Comparison of ENCODE assay signal across 16 cellular contexts in the genomic region with DNA sequence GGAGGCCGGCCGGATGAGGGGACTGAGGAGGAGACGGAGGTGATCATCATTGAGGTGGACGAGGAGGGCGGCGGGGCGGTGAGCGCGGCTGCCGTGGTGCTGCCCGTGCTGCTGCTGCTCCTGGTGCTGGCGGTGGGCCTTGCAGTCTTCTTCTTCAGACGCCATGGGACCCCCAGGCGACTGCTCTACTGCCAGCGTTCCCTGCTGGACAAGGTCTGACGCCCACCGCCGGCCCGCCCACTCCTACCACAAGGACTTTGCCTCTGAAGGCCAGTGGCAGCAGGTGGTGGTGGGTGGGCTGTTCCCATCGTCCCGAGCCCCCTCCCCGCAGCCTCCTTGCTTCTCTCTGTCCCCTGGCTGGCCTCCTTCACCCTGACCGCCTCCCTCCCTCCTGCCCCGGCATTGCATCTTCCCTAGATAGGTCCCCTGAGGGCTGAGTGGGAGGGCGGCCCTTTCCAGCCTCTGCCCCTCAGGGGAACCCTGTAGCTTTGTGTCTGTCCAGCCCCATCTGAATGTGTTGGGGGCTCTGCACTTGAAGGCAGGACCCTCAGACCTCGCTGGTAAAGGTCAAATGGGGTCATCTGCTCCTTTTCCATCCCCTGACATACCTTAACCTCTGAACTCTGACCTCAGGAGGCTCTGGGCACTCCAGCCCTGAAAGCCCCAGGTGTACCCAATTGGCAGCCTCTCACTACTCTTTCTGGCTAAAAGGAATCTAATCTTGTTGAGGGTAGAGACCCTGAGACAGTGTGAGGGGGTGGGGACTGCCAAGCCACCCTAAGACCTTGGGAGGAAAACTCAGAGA. TPM values are rescaled to one million over a fixed set of nuclear protein-coding genes. Genes with fewer than 3 reads are reported as not detected.
DNase-seq lines count a peak whose midpoint lies in the region; ATAC-seq and TF ChIP-seq lines count a peak whose summit lies in the region.
"Had no signal": no experiment of that assay in that cellular context is flagged by ENCODE, and none has a peak within 500 bp of the region (broad histone marks: within the 10 kb centered on the region; RNA-seq: fewer than 3 reads in every experiment).

No MANE protein-coding gene starts in this region.

- no peaks in the 10 kb centered on the region for H3K27me3 ChIP-seq in left ventricle myocardium inferior (ENCODE audit: low read depth)
- H3K27me3 ChIP-seq in heart left ventricle: no peaks in the 10 kb centered on the region
- no peaks in the 10 kb centered on the region for H3K27me3 ChIP-seq in left lung
- H3K27me3 ChIP-seq in skeletal muscle satellite cell (ENCODE audit: control insufficient read depth, insufficient read depth, low read length): no peaks in the 10 kb centered on the region
- H3K27me3 ChIP-seq: pancreas had no signal

- TF ChIP-seq POLR2A in heart left ventricle (IDR thresholded peaks at IDR 0.05): no peak

- H3K27ac ChIP-seq in left ventricle myocardium inferior (replicated peaks): peak overlapping the region; percentile 5
- H3K27ac ChIP-seq in heart left ventricle: peak overlapping the region in 3 of 12 donors; percentile 26 to 91 (median 85)
- peak overlapping the region; percentile 62 to 66 for H3K27ac ChIP-seq in left lung
- H3K27ac ChIP-seq: pancreas had no signal

- no peak for ATAC-seq in heart left ventricle
- no peak for ATAC-seq in left lung
- ATAC-seq in HG02840 (IDR thresholded peaks at IDR 0.05; ENCODE audit: low FRiP score, unreplicated experiment): no peak
- ATAC-seq: pancreas had no signal

- 87 to 91% (median 89%) methylated on average over 22 to 26 of the region's 26 CpGs for WGBS in heart left ventricle, 4 donors

- no peaks in the 10 kb centered on the region for H3K9me3 ChIP-seq in left ventricle myocardium inferior (replicated peaks)
- no peaks in the 10 kb centered on the region for H3K9me3 ChIP-seq in heart left ventricle
- H3K9me3 ChIP-seq in left lung: no peaks in the 10 kb centered on the region
- H3K9me3 ChIP-seq in skeletal muscle satellite cell (replicated peaks; ENCODE audit: low read length): no peaks in the 10 kb centered on the region
- H3K9me3 ChIP-seq: pancreas, SK-N-SH had no signal

- H3K9ac ChIP-seq in skeletal muscle satellite cell (ENCODE audit: low read depth, low read length): peak overlapping the region; percentile 42
- H3K9ac ChIP-seq: SK-N-SH had no signal

- no peak overlapping the region for H3K4me2 ChIP-seq in skeletal muscle satellite cell (ENCODE audit: low read length)
- H3K4me2 ChIP-seq: SK-N-SH had no signal

- H3K4me1 ChIP-seq in left ventricle myocardium inferior (peaks cover 57% of the 10 kb centered on the region), heart left ventricle (peaks cover 0 to 59% (median 46%) of the 10 kb centered on the region in 12 donors), left lung (peaks cover 16 to 55% of the 10 kb centered on the region in 2 donors), skeletal muscle satellite cell (ENCODE audit: control insufficient read depth, insufficient read depth, low read length) (peaks cover 49% of the 10 kb centered on the region)

- intact Hi-C loops in left ventricle myocardium inferior (cut with micrococcal nuclease) (no loop called here), heart left ventricle (cut with DNase I) (no loop called here), left lung (cut with DNase I) (no loop called here)

- DNase-seq in left ventricle myocardium inferior (no peak), heart left ventricle (no peak), left lung (peak in 1 of 2 donors; percentile 74), AG08396 (ENCODE audit: low spot score) (no peak), activated T-cell treated with anti-CD3 and anti-CD28 coated beads for 4 hours (no peak), glomerular visceral epithelial cell (ENCODE audit: extremely low spot score) (no peak)
- DNase-seq: activated CD8-positive, alpha-beta memory T cell treated with anti-CD3 and anti-CD28 coated beads for 24 hours; endodermal cell; hippocampal formation; NCI-H1048; NCI-H2227 treated with DMSO at 0.1 percent for 48 hours; pancreas; SK-N-SH had no signal

- no peak overlapping the region for H3K4me3 ChIP-seq in left ventricle myocardium inferior
- no peak overlapping the region for H3K4me3 ChIP-seq in heart left ventricle
- no peak overlapping the region for H3K4me3 ChIP-seq in left lung
- no peak overlapping the region for H3K4me3 ChIP-seq in skeletal muscle satellite cell (ENCODE audit: low read length)
- H3K4me3 ChIP-seq: pancreas had no signal

- H3K36me3 ChIP-seq in left ventricle myocardium inferior (peaks cover 57% of the 10 kb centered on the region), heart left ventricle (peaks cover 0 to 62% (median 54%) of the 10 kb centered on the region in 9 donors), left lung (peaks cover 0 to 60% of the 10 kb centered on the region in 2 donors), skeletal muscle satellite cell (ENCODE audit: insufficient read depth, low read length) (peaks cover 61% of the 10 kb centered on the region)

- TF ChIP-seq CTCF in left ventricle myocardium inferior (IDR thresholded peaks at IDR 0.05; ENCODE audit: borderline replicate concordance): no peak
- TF ChIP-seq CTCF in heart left ventricle (IDR thresholded peaks at IDR 0.05): no peak
- no peak for TF ChIP-seq CTCF in left lung (IDR thresholded peaks at IDR 0.05)

RNA-seq across cellular contexts. Expression of gene MMP14, which starts 9.6 kb away (rescaled TPM):
- total RNA-seq in left ventricle myocardium inferior (22.1 TPM), heart left ventricle (10 to 100 TPM; 14.0 to 90.6 (median 24.8) TPM), left lung (100 to 1,000 TPM; 201 to 225 TPM)
- polyA plus RNA-seq in heart left ventricle: 10 to 100 TPM; 18.9 to 25.7 TPM
- 260 and 382 TPM in 2 replicates for total RNA-seq in skeletal muscle satellite cell (2012; rRNA removed)
- polyA plus RNA-seq: CD8-positive, alpha-beta memory T cell had no signal

RNA-seq across cellular contexts. Expression of gene MRPL52, which starts 16.3 kb away (rescaled TPM):
- total RNA-seq in left ventricle myocardium inferior (110 TPM), heart left ventricle (100 to 1,000 TPM in 5 of 9 donors, 10 to 100 TPM in 4; 80.4 to 185 (median 107) TPM), left lung (10 to 100 TPM; 72.3 to 84.7 TPM)
- 100 to 1,000 TPM in 1 of 2 donors, 10 to 100 TPM in 1; 83.4 to 177 TPM for polyA plus RNA-seq in heart left ventricle
- 51.3 and 68.4 TPM in 2 replicates for total RNA-seq in skeletal muscle satellite cell (2012; rRNA removed)

RNA-seq across cellular contexts. Expression of gene LRP10, which starts 25.5 kb away (rescaled TPM):
- total RNA-seq in left ventricle myocardium inferior (48.3 TPM), heart left ventricle (100 to 1,000 TPM in 3 of 9 donors, 10 to 100 TPM in 6; 47.9 to 128 (median 64.5) TPM), left lung (100 to 1,000 TPM; 141 to 147 TPM)
- polyA plus RNA-seq in heart left ventricle: 10 to 100 TPM; 11.0 to 99.9 TPM
- total RNA-seq in skeletal muscle satellite cell (2012; rRNA removed): 66.2 and 69.0 TPM in 2 replicates

RNA-seq across cellular contexts. Expression of gene SLC7A7, which starts 30.8 kb away (rescaled TPM):
- total RNA-seq in left ventricle myocardium inferior: 4.6 TPM
- 10 to 100 TPM in 2 of 9 donors, 1 to 10 TPM in 7; 1.8 to 28.0 (median 3.8) TPM for total RNA-seq in heart left ventricle
- 1 to 10 TPM; 1.3 to 4.0 TPM for polyA plus RNA-seq in heart left ventricle
- 10 to 100 TPM; 41.2 to 67.6 TPM for total RNA-seq in left lung
- 1.0 and 2.2 TPM in 2 replicates for total RNA-seq in skeletal muscle satellite cell (2012; rRNA removed)
- polyA plus RNA-seq: CD8-positive, alpha-beta memory T cell had no signal

RNA-seq across cellular contexts. Expression of gene REM2, which starts 37.0 kb away (rescaled TPM):
- total RNA-seq in left ventricle myocardium inferior: not detected
- total RNA-seq in heart left ventricle: under 1 TPM in 1 of 9 donors, not detected in 8; 0.21 TPM
- under 1 TPM in 1 of 2 donors, not detected in 1; 0.06 TPM for polyA plus RNA-seq in heart left ventricle
- under 1 TPM; 0.29 to 0.73 TPM for total RNA-seq in left lung
- total RNA-seq in skeletal muscle satellite cell (2012; rRNA removed): 0.22 and 0.25 TPM in 2 replicates
